Comparison of ENCODE assay signal across 1 cellular context in the genomic region with DNA sequence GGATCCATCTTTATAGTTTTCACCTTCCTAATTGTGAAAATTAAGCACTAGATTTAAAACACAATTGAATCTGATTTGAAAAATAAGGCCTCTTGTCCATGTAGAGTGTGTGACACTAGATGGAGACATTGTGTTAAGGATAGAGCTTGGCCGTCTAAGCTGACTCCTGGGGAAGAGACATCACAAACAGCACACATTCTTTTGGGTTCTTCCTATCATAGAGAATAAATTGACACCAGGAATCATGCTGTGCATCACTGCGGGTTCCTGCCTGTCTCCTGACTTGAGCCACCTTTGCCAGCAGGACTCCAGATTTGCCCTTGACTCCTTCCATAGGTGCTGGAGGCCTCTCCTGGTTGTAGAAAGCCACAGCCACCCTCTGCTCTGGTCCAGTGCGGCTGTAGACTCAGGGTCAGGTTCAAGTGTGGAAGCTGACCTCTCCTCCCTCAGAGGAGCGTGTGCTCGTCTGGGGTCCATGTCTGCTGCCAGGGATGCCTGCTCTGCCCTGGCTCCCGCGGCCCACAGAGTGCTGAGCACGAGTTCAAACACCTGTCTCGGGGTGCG.
TF ChIP-seq lines count a peak whose summit lies in the region.

No MANE protein-coding gene starts in this region.

TF ChIP-seq in HEK293, 187 proteins besides CTCF, POLR2A, EP300 and RAD21 (continued from another document and continues in another):
- TF ChIP-seq, protein P1, sequence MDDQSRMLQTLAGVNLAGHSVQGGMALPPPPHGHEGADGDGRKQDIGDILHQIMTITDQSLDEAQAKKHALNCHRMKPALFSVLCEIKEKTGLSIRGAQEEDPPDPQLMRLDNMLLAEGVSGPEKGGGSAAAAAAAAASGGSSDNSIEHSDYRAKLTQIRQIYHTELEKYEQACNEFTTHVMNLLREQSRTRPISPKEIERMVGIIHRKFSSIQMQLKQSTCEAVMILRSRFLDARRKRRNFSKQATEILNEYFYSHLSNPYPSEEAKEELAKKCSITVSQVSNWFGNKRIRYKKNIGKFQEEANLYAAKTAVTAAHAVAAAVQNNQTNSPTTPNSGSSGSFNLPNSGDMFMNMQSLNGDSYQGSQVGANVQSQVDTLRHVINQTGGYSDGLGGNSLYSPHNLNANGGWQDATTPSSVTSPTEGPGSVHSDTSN (CRISPR knock-in tag; IDR thresholded peaks at IDR 0.05): no peak
- TF ChIP-seq ZNF221 (tag by site-specific recombination; IDR thresholded peaks at IDR 0.05; ENCODE audit: borderline replicate concordance) (no peak), ZNF184 (tag by site-specific recombination; IDR thresholded peaks at IDR 0.05) (no peak), ZNF24 (tag by site-specific recombination; IDR thresholded peaks at IDR 0.05) (no peak), ZNF544 (tag by site-specific recombination; IDR thresholded peaks at IDR 0.05) (no peak), ZNF175 (tag by site-specific recombination; IDR thresholded peaks at IDR 0.05) (no peak), TRIM28 (IDR thresholded peaks at IDR 0.05; ENCODE audit: borderline replicate concordance, low read length) (no peak), HOXA7 (CRISPR knock-in tag; IDR thresholded peaks at IDR 0.05; ENCODE audit: borderline replicate concordance) (no peak), ZNF223 (tag by site-specific recombination; IDR thresholded peaks at IDR 0.05) (no peak), ZNF404 (tag by site-specific recombination; IDR thresholded peaks at IDR 0.05) (no peak), SETDB1 (IDR thresholded peaks at IDR 0.05; ENCODE audit: insufficient read length, low read length) (no peak), ZEB2 (tag by site-specific recombination; IDR thresholded peaks at IDR 0.05) (peak; percentile 34; the same call in 1 of the 2 replicates), SP3 (tag by site-specific recombination; IDR thresholded peaks at IDR 0.05) (no peak), ZNF239 (tag by site-specific recombination; IDR thresholded peaks at IDR 0.05) (no peak), ZNF37A (tag by site-specific recombination; IDR thresholded peaks at IDR 0.05) (no peak), ZNF792 (tag by site-specific recombination; IDR thresholded peaks at IDR 0.05) (no peak), ZNF2 (tag by site-specific recombination; IDR thresholded peaks at IDR 0.05) (0 out of 2 replicates have a peak, but pooled peaks have one; percentile 21), ZNF768 (tag by site-specific recombination; IDR thresholded peaks at IDR 0.05) (no peak), ZNF654 (tag by site-specific recombination; IDR thresholded peaks at IDR 0.05; ENCODE audit: low read depth) (peak; percentile 99), ZBTB1 (tag by site-specific recombination; IDR thresholded peaks at IDR 0.05) (no peak), TCF7L2 (IDR thresholded peaks at IDR 0.05; ENCODE audit: borderline replicate concordance, low read depth, low read length) (no peak), GLIS2 (tag by site-specific recombination; IDR thresholded peaks at IDR 0.05) (no peak), OVOL3 (tag by site-specific recombination; IDR thresholded peaks at IDR 0.05) (no peak), ZNF571 (tag by site-specific recombination; IDR thresholded peaks at IDR 0.05) (no peak), ZNF174 (tag by site-specific recombination; IDR thresholded peaks at IDR 0.05) (no peak), KLF10 (tag by site-specific recombination; IDR thresholded peaks at IDR 0.05) (peak; percentile 83), ZNF777 (tag by site-specific recombination; IDR thresholded peaks at IDR 0.05; ENCODE audit: borderline replicate concordance) (no peak), FEZF1 (tag by site-specific recombination; IDR thresholded peaks at IDR 0.05) (no peak), ZSCAN23 (tag by site-specific recombination; IDR thresholded peaks at IDR 0.05) (no peak), ZNF394 (tag by site-specific recombination; IDR thresholded peaks at IDR 0.05; ENCODE audit: borderline replicate concordance) (no peak)
- TF ChIP-seq, protein P2, sequence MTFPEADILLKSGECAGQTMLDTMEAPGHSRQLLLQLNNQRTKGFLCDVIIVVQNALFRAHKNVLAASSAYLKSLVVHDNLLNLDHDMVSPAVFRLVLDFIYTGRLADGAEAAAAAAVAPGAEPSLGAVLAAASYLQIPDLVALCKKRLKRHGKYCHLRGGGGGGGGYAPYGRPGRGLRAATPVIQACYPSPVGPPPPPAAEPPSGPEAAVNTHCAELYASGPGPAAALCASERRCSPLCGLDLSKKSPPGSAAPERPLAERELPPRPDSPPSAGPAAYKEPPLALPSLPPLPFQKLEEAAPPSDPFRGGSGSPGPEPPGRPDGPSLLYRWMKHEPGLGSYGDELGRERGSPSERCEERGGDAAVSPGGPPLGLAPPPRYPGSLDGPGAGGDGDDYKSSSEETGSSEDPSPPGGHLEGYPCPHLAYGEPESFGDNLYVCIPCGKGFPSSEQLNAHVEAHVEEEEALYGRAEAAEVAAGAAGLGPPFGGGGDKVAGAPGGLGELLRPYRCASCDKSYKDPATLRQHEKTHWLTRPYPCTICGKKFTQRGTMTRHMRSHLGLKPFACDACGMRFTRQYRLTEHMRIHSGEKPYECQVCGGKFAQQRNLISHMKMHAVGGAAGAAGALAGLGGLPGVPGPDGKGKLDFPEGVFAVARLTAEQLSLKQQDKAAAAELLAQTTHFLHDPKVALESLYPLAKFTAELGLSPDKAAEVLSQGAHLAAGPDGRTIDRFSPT (tag by site-specific recombination; IDR thresholded peaks at IDR 0.05): no peak
- TF ChIP-seq, protein P3, sequence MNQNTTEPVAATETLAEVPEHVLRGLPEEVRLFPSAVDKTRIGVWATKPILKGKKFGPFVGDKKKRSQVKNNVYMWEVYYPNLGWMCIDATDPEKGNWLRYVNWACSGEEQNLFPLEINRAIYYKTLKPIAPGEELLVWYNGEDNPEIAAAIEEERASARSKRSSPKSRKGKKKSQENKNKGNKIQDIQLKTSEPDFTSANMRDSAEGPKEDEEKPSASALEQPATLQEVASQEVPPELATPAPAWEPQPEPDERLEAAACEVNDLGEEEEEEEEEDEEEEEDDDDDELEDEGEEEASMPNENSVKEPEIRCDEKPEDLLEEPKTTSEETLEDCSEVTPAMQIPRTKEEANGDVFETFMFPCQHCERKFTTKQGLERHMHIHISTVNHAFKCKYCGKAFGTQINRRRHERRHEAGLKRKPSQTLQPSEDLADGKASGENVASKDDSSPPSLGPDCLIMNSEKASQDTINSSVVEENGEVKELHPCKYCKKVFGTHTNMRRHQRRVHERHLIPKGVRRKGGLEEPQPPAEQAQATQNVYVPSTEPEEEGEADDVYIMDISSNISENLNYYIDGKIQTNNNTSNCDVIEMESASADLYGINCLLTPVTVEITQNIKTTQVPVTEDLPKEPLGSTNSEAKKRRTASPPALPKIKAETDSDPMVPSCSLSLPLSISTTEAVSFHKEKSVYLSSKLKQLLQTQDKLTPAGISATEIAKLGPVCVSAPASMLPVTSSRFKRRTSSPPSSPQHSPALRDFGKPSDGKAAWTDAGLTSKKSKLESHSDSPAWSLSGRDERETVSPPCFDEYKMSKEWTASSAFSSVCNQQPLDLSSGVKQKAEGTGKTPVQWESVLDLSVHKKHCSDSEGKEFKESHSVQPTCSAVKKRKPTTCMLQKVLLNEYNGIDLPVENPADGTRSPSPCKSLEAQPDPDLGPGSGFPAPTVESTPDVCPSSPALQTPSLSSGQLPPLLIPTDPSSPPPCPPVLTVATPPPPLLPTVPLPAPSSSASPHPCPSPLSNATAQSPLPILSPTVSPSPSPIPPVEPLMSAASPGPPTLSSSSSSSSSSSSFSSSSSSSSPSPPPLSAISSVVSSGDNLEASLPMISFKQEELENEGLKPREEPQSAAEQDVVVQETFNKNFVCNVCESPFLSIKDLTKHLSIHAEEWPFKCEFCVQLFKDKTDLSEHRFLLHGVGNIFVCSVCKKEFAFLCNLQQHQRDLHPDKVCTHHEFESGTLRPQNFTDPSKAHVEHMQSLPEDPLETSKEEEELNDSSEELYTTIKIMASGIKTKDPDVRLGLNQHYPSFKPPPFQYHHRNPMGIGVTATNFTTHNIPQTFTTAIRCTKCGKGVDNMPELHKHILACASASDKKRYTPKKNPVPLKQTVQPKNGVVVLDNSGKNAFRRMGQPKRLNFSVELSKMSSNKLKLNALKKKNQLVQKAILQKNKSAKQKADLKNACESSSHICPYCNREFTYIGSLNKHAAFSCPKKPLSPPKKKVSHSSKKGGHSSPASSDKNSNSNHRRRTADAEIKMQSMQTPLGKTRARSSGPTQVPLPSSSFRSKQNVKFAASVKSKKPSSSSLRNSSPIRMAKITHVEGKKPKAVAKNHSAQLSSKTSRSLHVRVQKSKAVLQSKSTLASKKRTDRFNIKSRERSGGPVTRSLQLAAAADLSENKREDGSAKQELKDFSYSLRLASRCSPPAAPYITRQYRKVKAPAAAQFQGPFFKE (tag by site-specific recombination; IDR thresholded peaks at IDR 0.05; ENCODE audit: borderline replicate concordance): no peak
- TF ChIP-seq, protein P4, sequence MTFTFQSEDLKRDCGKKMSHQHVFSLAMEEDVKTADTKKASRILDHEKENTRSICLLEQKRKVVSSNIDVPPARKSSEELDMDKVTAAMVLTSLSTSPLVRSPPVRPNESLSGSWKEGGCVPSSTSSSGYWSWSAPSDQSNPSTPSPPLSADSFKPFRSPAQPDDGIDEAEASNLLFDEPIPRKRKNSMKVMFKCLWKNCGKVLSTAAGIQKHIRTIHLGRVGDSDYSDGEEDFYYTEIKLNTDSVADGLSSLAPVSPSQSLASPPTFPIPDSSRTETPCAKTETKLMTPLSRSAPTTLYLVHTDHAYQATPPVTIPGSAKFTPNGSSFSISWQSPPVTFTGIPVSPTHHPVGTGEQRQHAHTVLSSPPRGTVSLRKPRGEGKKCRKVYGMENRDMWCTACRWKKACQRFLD (tag by site-specific recombination; IDR thresholded peaks at IDR 0.05): no peak
- TF ChIP-seq, protein P5, sequence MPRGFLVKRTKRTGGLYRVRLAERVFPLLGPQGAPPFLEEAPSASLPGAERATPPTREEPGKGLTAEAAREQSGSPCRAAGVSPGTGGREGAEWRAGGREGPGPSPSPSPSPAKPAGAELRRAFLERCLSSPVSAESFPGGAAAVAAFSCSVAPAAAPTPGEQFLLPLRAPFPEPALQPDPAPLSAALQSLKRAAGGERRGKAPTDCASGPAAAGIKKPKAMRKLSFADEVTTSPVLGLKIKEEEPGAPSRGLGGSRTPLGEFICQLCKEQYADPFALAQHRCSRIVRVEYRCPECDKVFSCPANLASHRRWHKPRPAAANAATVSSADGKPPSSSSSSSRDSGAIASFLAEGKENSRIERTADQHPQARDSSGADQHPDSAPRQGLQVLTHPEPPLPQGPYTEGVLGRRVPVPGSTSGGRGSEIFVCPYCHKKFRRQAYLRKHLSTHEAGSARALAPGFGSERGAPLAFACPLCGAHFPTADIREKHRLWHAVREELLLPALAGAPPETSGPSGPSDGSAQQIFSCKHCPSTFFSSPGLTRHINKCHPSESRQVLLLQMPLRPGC (tag by site-specific recombination; IDR thresholded peaks at IDR 0.05): no peak
- TF ChIP-seq, protein P6, sequence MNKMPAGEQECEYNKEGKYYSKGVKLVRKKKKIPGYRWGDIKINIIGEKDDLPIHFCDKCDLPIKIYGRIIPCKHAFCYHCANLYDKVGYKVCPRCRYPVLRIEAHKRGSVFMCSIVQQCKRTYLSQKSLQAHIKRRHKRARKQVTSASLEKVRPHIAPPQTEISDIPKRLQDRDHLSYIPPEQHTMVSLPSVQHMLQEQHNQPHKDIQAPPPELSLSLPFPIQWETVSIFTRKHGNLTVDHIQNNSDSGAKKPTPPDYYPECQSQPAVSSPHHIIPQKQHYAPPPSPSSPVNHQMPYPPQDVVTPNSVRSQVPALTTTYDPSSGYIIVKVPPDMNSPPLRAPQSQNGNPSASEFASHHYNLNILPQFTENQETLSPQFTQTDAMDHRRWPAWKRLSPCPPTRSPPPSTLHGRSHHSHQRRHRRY (tag by site-specific recombination; IDR thresholded peaks at IDR 0.05): no peak
- TF ChIP-seq, protein P7, sequence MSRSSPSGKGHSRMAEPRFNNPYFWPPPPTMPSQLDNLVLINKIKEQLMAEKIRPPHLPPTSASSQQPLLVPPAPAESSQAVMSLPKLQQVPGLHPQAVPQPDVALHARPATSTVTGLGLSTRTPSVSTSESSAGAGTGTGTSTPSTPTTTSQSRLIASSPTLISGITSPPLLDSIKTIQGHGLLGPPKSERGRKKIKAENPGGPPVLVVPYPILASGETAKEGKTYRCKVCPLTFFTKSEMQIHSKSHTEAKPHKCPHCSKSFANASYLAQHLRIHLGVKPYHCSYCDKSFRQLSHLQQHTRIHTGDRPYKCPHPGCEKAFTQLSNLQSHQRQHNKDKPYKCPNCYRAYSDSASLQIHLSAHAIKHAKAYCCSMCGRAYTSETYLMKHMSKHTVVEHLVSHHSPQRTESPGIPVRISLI (tag by site-specific recombination; IDR thresholded peaks at IDR 0.05): no peak
- TF ChIP-seq, protein P8, sequence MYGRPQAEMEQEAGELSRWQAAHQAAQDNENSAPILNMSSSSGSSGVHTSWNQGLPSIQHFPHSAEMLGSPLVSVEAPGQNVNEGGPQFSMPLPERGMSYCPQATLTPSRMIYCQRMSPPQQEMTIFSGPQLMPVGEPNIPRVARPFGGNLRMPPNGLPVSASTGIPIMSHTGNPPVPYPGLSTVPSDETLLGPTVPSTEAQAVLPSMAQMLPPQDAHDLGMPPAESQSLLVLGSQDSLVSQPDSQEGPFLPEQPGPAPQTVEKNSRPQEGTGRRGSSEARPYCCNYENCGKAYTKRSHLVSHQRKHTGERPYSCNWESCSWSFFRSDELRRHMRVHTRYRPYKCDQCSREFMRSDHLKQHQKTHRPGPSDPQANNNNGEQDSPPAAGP (tag by site-specific recombination; IDR thresholded peaks at IDR 0.05): no peak
- TF ChIP-seq, protein P9, sequence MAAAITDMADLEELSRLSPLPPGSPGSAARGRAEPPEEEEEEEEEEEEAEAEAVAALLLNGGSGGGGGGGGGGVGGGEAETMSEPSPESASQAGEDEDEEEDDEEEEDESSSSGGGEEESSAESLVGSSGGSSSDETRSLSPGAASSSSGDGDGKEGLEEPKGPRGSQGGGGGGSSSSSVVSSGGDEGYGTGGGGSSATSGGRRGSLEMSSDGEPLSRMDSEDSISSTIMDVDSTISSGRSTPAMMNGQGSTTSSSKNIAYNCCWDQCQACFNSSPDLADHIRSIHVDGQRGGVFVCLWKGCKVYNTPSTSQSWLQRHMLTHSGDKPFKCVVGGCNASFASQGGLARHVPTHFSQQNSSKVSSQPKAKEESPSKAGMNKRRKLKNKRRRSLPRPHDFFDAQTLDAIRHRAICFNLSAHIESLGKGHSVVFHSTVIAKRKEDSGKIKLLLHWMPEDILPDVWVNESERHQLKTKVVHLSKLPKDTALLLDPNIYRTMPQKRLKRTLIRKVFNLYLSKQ (tag by site-specific recombination; IDR thresholded peaks at IDR 0.05; ENCODE audit: borderline replicate concordance): no peak
